ENCODE assay signal across 8 cellular contexts in the genomic region with DNA sequence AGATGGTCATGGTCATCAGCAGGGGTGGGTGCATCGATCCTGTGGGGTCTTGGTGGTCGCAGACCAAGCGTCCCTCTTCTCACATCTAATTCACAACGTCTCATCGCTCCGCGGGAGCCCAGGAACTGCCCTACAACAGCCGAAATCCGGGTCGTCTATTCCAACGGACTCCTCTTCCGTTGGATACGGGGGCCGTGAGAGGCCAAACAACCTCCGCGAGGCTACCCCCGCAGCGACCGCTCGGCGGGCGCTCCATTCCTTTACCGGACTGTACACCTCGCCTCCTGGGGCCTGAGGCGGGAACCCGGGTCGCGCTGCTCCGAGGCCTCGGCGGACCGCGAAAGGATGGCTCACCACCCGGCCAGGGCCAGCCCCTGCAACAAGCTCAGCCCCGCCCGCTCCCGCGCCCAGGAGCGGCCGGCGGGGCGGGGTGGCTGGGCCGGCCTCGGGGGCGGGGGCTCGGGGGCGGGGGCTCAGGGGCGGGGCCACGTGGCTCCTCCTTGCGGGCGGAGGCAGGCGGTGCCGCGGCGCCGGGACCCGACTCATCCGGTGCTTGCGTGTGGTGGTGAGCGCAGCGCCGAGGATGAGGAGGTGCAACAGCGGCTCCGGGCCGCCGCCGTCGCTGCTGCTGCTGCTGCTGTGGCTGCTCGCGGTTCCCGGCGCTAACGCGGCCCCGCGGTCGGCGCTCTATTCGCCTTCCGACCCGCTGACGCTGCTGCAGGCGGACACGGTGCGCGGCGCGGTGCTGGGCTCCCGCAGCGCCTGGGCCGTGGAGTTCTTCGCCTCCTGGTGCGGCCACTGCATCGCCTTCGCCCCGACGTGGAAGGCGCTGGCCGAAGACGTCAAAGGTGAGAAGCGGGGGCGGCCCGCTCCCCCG. TPM values are rescaled to one million over a fixed set of nuclear protein-coding genes. Genes with fewer than 3 reads are reported as not detected.
DNase-seq lines count a peak whose midpoint lies in the region; ATAC-seq, FAIRE-seq and TF ChIP-seq lines count a peak whose summit lies in the region.

A gene with protein sequence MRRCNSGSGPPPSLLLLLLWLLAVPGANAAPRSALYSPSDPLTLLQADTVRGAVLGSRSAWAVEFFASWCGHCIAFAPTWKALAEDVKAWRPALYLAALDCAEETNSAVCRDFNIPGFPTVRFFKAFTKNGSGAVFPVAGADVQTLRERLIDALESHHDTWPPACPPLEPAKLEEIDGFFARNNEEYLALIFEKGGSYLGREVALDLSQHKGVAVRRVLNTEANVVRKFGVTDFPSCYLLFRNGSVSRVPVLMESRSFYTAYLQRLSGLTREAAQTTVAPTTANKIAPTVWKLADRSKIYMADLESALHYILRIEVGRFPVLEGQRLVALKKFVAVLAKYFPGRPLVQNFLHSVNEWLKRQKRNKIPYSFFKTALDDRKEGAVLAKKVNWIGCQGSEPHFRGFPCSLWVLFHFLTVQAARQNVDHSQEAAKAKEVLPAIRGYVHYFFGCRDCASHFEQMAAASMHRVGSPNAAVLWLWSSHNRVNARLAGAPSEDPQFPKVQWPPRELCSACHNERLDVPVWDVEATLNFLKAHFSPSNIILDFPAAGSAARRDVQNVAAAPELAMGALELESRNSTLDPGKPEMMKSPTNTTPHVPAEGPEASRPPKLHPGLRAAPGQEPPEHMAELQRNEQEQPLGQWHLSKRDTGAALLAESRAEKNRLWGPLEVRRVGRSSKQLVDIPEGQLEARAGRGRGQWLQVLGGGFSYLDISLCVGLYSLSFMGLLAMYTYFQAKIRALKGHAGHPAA (plus strand): TSS at position 545 of the 877 bp plus-strand sequence. CDS start 39 bp downstream, at position 584.

- H3K4me1 ChIP-seq in kidney (ENCODE audit: control insufficient read depth in 1 of 2, insufficient read depth in 1 of 2, low read depth in 1 of 2, low read length in 2 of 2), result peaks cover 10 to 11% of the 10 kb centered on the region in 2 donors

- H3K36me3 ChIP-seq in kidney (ENCODE audit: control insufficient read depth in 1 of 2, insufficient read depth in 2 of 2, low read length in 2 of 2), result no peaks in the 10 kb centered on the region

- peak within 1 kb of the TSS; percentile 66 to 87 for H3K9ac ChIP-seq in kidney (ENCODE audit: low read length in 2 of 2)

- ATAC-seq in GM19023 (IDR thresholded peaks at IDR 0.05; ENCODE audit: unreplicated experiment), result peak; percentile 92
- ATAC-seq in HG03196 (IDR thresholded peaks at IDR 0.05; ENCODE audit: unreplicated experiment), result peak; percentile 86

- TF ChIP-seq CTCF in AG10803 (conservative IDR thresholded peaks at IDR 0.05; ENCODE audit: low read length) (no peak), kidney (IDR thresholded peaks at IDR 0.05; ENCODE audit: borderline replicate concordance, extremely low read depth, insufficient read depth) (peak; percentile 37)

- DNase-seq in AG10803 (ENCODE audit: low read depth), result peak; percentile 89
- peak; percentile 83 for DNase-seq in NCI-H345 (lab: John Stamatoyannopoulos, UW)
- peak; percentile 84 for DNase-seq in activated CD4-positive, alpha-beta T cell treated with anti-CD3 and anti-CD28 coated beads for 1 hour
- DNase-seq in cerebellar nuclear complex (lab: John Stamatoyannopoulos, UW), result peak; percentile 9 to 42
- peak; percentile 97 for DNase-seq in kidney
- DNase-seq in stimulated activated CD4-positive, alpha-beta T cell treated with anti-CD3 and anti-CD28 coated beads, Interleukin-15, amount 100 ng/mL, for 24 hours, result peak; percentile 91

- peak within 1 kb of the TSS; percentile 76 to 83 for H3K27ac ChIP-seq in kidney (ENCODE audit: low read depth in 2 of 2, low read length in 2 of 2)

- no peaks in the 10 kb centered on the region for H3K9me3 ChIP-seq in kidney (ENCODE audit: control insufficient read depth in 1 of 2, low read length in 2 of 2)

- peak within 1 kb of the TSS; percentile 93 for H3K4me3 ChIP-seq in AG10803 (ENCODE audit: low read length)
- peak within 1 kb of the TSS; percentile 84 to 98 for H3K4me3 ChIP-seq in kidney (ENCODE audit: low read length in 2 of 2)

- no peak for FAIRE-seq in kidney (lab: Jason Lieb, UNC)

- intact Hi-C loops in kidney (cut with DNase I), result no loop called here

RNA-seq across cellular contexts. Expression of the gene that starts here (rescaled TPM):
- total RNA-seq in kidney, result 111 TPM
- polyA plus RNA-seq in kidney (ENCODE audit: insufficient read depth, low read depth, low replicate concordance), result 94.5 TPM

Comparison
In these comparisons a context has a peak if more than half of its experiments do, and no peak if none do; other contexts are left out.
1. Peak in every context shown above with its lines: DNase-seq, ATAC-seq, H3K4me3 ChIP-seq and H3K27ac ChIP-seq.
2. DNase-seq: peak in every context shown above with its lines; median percentile 97 in kidney; 91 in stimulated activated CD4-positive, alpha-beta T cell treated with anti-CD3 and anti-CD28 coated beads, Interleukin-15, amount 100 ng/mL, for 24 hours; 89 in AG10803; 84 in activated CD4-positive, alpha-beta T cell treated with anti-CD3 and anti-CD28 coated beads for 1 hour; 83 in NCI-H345; 26 in cerebellar nuclear complex.